Comparison of ENCODE assay signal across 10 cellular contexts in the genomic region with DNA sequence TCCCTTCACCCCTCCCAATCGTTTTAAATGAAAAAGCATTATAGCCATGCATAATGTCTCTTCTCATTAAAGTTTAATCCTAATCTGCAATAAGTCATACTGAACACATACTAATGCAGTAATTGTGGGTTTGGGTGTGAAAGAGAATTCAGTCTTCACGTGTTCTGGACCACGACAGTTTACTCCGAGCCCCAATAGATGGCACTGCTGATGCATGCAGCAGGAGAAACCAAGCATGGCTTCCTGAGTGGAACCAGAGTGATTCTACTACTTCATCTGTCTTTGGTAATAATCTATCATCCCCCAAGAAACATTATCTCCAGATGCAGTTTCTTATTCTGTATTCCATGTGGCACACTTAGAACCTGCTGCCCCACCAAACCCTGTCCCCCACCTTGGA. TPM values are rescaled to one million over a fixed set of nuclear protein-coding genes. Genes with fewer than 3 reads are reported as not detected.
DNase-seq lines count a peak whose midpoint lies in the region; ATAC-seq and TF ChIP-seq lines count a peak whose summit lies in the region.
"Had no signal": no experiment of that assay in that cellular context is flagged by ENCODE, and none has a peak within 500 bp of the region (broad histone marks: within the 10 kb centered on the region; RNA-seq: fewer than 3 reads in every experiment).

No MANE protein-coding gene starts in this region.

- no peaks in the 10 kb centered on the region for H3K36me3 Mint-ChIP-seq in nephron progenitor cell (ENCODE audit: low read depth)

- peak; percentile 8 for DNase-seq in ELR (ENCODE audit: low read depth)
- peak; percentile 11 for DNase-seq in dermis blood vessel endothelial cell
- no peak for DNase-seq in nephron progenitor cell
- DNase-seq in SHP77 treated with DMSO at 0.1 percent for 48 hours (lab: John Stamatoyannopoulos, UW), result no peak
- no peak for DNase-seq in GM19240 (ENCODE audit: insufficient read length, low spot score)
- no peak for DNase-seq in T-helper 9 cell
- DNase-seq: activated B cell treated with CpG ODN at 0.5 μM for 24 hours, NCI-H1092 treated with DMSO at 0.1 percent for 48 hours had no signal

- H3K4me1 Mint-ChIP-seq in nephron progenitor cell, result peaks cover 8% of the 10 kb centered on the region
- H3K4me1 Mint-ChIP-seq: activated B cell treated with CpG ODN at 0.5 μM for 24 hours had no signal

- no peaks in the 10 kb centered on the region for H3K9me3 Mint-ChIP-seq in nephron progenitor cell

- H3K27me3 Mint-ChIP-seq in nephron progenitor cell (ENCODE audit: low read depth, poor library complexity), result peaks cover 16% of the 10 kb centered on the region

- peak; percentile 47 for TF ChIP-seq CTCF in LNCAP (IDR thresholded peaks at IDR 0.05)
- TF ChIP-seq CTCF in nephron progenitor cell (IDR thresholded peaks at IDR 0.05), result peak; percentile 26

- H3K27ac Mint-ChIP-seq in nephron progenitor cell, result no peak overlapping the region
- H3K27ac Mint-ChIP-seq: activated B cell treated with CpG ODN at 0.5 μM for 24 hours had no signal

- H3K4me3 Mint-ChIP-seq in nephron progenitor cell, result no peak overlapping the region
- H3K4me3 Mint-ChIP-seq: activated B cell treated with CpG ODN at 0.5 μM for 24 hours had no signal

- ATAC-seq in GM21381 (IDR thresholded peaks at IDR 0.05; ENCODE audit: unreplicated experiment), result no peak

RNA-seq across cellular contexts. Expression of a gene that starts 47.0 kb away (rescaled TPM):
- total RNA-seq in dermis blood vessel endothelial cell, result 0.05 and 1.2 TPM in 2 replicates
- total RNA-seq: activated B cell treated with CpG ODN at 0.5 μM for 24 hours had no signal

Comparison
In these comparisons a context has a peak if more than half of its experiments do, and no peak if none do; other contexts are left out.
1. DNase-seq: peak in ELR (single experiment) and dermis blood vessel endothelial cell (single experiment); none in nephron progenitor cell (single experiment), SHP77 treated with DMSO at 0.1 percent for 48 hours (single experiment), GM19240 (single experiment) and T-helper 9 cell (single experiment).